ENCODE assay signal across 14 cellular contexts in the genomic region with DNA sequence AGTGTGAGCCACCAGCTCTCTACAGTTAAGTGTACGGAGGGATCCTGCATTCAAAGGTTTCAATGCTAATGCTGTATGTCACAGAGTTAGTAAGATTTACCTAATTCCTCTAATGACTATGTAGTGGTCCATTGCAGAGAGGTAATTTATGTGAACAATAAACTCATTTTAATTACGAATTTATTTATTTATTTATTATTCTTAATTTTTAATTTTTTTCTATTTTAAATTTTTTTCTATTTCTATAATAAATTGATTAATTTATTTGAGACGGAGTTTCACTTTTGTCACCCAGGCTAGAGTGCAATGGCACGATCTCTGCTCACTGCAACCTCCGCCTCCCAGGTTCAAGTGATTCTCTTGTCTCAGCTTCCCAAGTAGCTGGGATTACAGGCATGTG. TPM values are rescaled to one million over a fixed set of nuclear protein-coding genes. Genes with fewer than 3 reads are reported as not detected.
"Had no signal": no experiment of that assay in that cellular context is flagged by ENCODE, and none has a peak within 500 bp of the region (broad histone marks: within the 10 kb centered on the region; RNA-seq: fewer than 3 reads in every experiment).

No MANE protein-coding gene starts in this region.

RNA-seq across cellular contexts. Expression of gene CACNG8, which starts 14.1 kb away (rescaled TPM):
- total RNA-seq: activated B cell treated with CpG ODN at 0.5 μM for 24 hours; activated CD4-positive, alpha-beta T cell treated with anti-CD3 and anti-CD28 coated beads for 36 hours; activated CD4-positive, alpha-beta T cell treated with anti-CD3 and anti-CD28 coated beads, Interleukin-2, amount 10 ng/mL, durations not matched to agents 24 days and 14 days; activated CD4-positive, alpha-beta T cell treated with anti-CD3 and anti-CD28 coated beads, Interleukin-2, amount 10 ng/mL, durations not matched to agents 7 days and 5 days; activated CD8-positive, alpha-beta memory T cell treated with anti-CD3 and anti-CD28 coated beads for 36 hours; activated CD8-positive, alpha-beta memory T cell treated with anti-CD3 and anti-CD28 coated beads, Interleukin-2, amount 10 ng/mL, durations not matched to agents 7 days and 5 days; activated CD8-positive, alpha-beta T cell treated with anti-CD3 and anti-CD28 coated beads for 36 hours; activated CD8-positive, alpha-beta T cell treated with anti-CD3 and anti-CD28 coated beads, Interleukin-2, amount 10 ng/mL, durations not matched to agents 7 days and 5 days; T-helper 1 cell treated with Interleukin-12 subunit alpha and Interleukin-12 subunit beta and Interleukin-4 antibody, amounts not matched to agents 30 ng/mL and 1 ng/mL, for 36 hours; T-helper 2 cell treated with Interferon-gamma antibody and Interleukin-4, amounts not matched to agents 100 ng/mL and 5 ng/mL, for 36 hours had no signal

RNA-seq across cellular contexts. Expression of gene CACNG7, which starts 39.5 kb away (rescaled TPM):
- total RNA-seq: activated B cell treated with CpG ODN at 0.5 μM for 24 hours; activated CD4-positive, alpha-beta memory T cell treated with anti-CD3 and anti-CD28 coated beads for 36 hours; activated CD4-positive, alpha-beta memory T cell treated with anti-CD3 and anti-CD28 coated beads, Interleukin-2, amount 10 ng/mL, durations not matched to agents 7 days and 5 days; activated CD4-positive, alpha-beta T cell treated with anti-CD3 and anti-CD28 coated beads for 36 hours; activated CD4-positive, alpha-beta T cell treated with anti-CD3 and anti-CD28 coated beads, Interleukin-2, amount 10 ng/mL, durations not matched to agents 24 days and 14 days; activated CD4-positive, alpha-beta T cell treated with anti-CD3 and anti-CD28 coated beads, Interleukin-2, amount 10 ng/mL, durations not matched to agents 7 days and 5 days; activated CD8-positive, alpha-beta memory T cell treated with anti-CD3 and anti-CD28 coated beads for 36 hours; activated CD8-positive, alpha-beta memory T cell treated with anti-CD3 and anti-CD28 coated beads, Interleukin-2, amount 10 ng/mL, durations not matched to agents 7 days and 5 days; activated CD8-positive, alpha-beta T cell treated with anti-CD3 and anti-CD28 coated beads for 36 hours; activated CD8-positive, alpha-beta T cell treated with anti-CD3 and anti-CD28 coated beads, Interleukin-2, amount 10 ng/mL, durations not matched to agents 7 days and 5 days; T-cell; T-helper 1 cell treated with Interleukin-12 subunit alpha and Interleukin-12 subunit beta and Interleukin-4 antibody, amounts not matched to agents 30 ng/mL and 1 ng/mL, for 36 hours; T-helper 17 cell; T-helper 2 cell treated with Interferon-gamma antibody and Interleukin-4, amounts not matched to agents 100 ng/mL and 5 ng/mL, for 36 hours had no signal

RNA-seq across cellular contexts. Expression of gene CACNG6, which starts 42.8 kb away (rescaled TPM):
- total RNA-seq: activated B cell treated with CpG ODN at 0.5 μM for 24 hours; activated CD4-positive, alpha-beta memory T cell treated with anti-CD3 and anti-CD28 coated beads for 36 hours; activated CD4-positive, alpha-beta memory T cell treated with anti-CD3 and anti-CD28 coated beads, Interleukin-2, amount 10 ng/mL, durations not matched to agents 7 days and 5 days; activated CD4-positive, alpha-beta T cell treated with anti-CD3 and anti-CD28 coated beads for 36 hours; activated CD4-positive, alpha-beta T cell treated with anti-CD3 and anti-CD28 coated beads, Interleukin-2, amount 10 ng/mL, durations not matched to agents 24 days and 14 days; activated CD4-positive, alpha-beta T cell treated with anti-CD3 and anti-CD28 coated beads, Interleukin-2, amount 10 ng/mL, durations not matched to agents 7 days and 5 days; activated CD8-positive, alpha-beta memory T cell treated with anti-CD3 and anti-CD28 coated beads for 36 hours; activated CD8-positive, alpha-beta memory T cell treated with anti-CD3 and anti-CD28 coated beads, Interleukin-2, amount 10 ng/mL, durations not matched to agents 7 days and 5 days; activated CD8-positive, alpha-beta T cell treated with anti-CD3 and anti-CD28 coated beads for 36 hours; activated CD8-positive, alpha-beta T cell treated with anti-CD3 and anti-CD28 coated beads, Interleukin-2, amount 10 ng/mL, durations not matched to agents 7 days and 5 days; T-cell; T-helper 1 cell treated with Interleukin-12 subunit alpha and Interleukin-12 subunit beta and Interleukin-4 antibody, amounts not matched to agents 30 ng/mL and 1 ng/mL, for 36 hours; T-helper 17 cell; T-helper 2 cell treated with Interferon-gamma antibody and Interleukin-4, amounts not matched to agents 100 ng/mL and 5 ng/mL, for 36 hours had no signal
